Comparison of ENCODE assay signal across 16 cellular contexts in genomic region chr7:1586126-1586826, GRCh38. TPM values are rescaled to one million over a fixed set of nuclear protein-coding genes. Genes with fewer than 3 reads are reported as not detected.
"Had no signal": no experiment of that assay in that cellular context is flagged by ENCODE, and none has a peak within 500 bp of the region (broad histone marks: within the 10 kb centered on the region; RNA-seq: fewer than 3 reads in every experiment).

No MANE protein-coding gene starts in this region.

- H3K27ac ChIP-seq: cardiac muscle cell, foreskin keratinocyte, prostate gland, sigmoid colon, transverse colon had no signal

- H3K27ac Mint-ChIP-seq: activated B cell treated with CpG ODN at 0.5 μM for 24 hours; activated CD4-positive, alpha-beta T cell treated with anti-CD3 and anti-CD28 coated beads, Interleukin-2, amount 10 ng/mL, durations not matched to agents 24 days and 14 days; activated naive CD4-positive, alpha-beta T cell treated with anti-CD3 and anti-CD28 coated beads for 36 hours; naive thymus-derived CD8-positive, alpha-beta T cell had no signal

- H3K36me3 ChIP-seq: cardiac muscle cell, prostate gland, sigmoid colon, transverse colon had no signal

- DNase-seq: activated B cell treated with CpG ODN at 0.5 μM for 24 hours; activated CD4-positive, alpha-beta T cell treated with anti-CD3 and anti-CD28 coated beads, Interleukin-2, amount 10 ng/mL, durations not matched to agents 24 days and 14 days; activated CD8-positive, alpha-beta memory T cell treated with anti-CD3 and anti-CD28 coated beads for 24 hours; activated naive CD4-positive, alpha-beta T cell treated with anti-CD3 and anti-CD28 coated beads for 36 hours; foreskin keratinocyte; head of caudate nucleus; left colon; mucosa of descending colon; naive thymus-derived CD8-positive, alpha-beta T cell; nucleus accumbens; sigmoid colon; stimulated activated CD4-positive, alpha-beta T cell treated with anti-CD3 and anti-CD28 coated beads, Interleukin-2, amount 100 ng/mL, for 24 hours; stimulated activated naive CD4-positive, alpha-beta T cell; transverse colon had no signal

- H3K4me1 Mint-ChIP-seq: activated CD4-positive, alpha-beta T cell treated with anti-CD3 and anti-CD28 coated beads, Interleukin-2, amount 10 ng/mL, durations not matched to agents 24 days and 14 days had no signal

- H3K4me3 Mint-ChIP-seq: activated B cell treated with CpG ODN at 0.5 μM for 24 hours; activated CD4-positive, alpha-beta T cell treated with anti-CD3 and anti-CD28 coated beads, Interleukin-2, amount 10 ng/mL, durations not matched to agents 24 days and 14 days; activated naive CD4-positive, alpha-beta T cell treated with anti-CD3 and anti-CD28 coated beads for 36 hours; naive thymus-derived CD8-positive, alpha-beta T cell had no signal

- H3K9me3 Mint-ChIP-seq: activated B cell treated with CpG ODN at 0.5 μM for 24 hours had no signal

- H3K36me3 Mint-ChIP-seq: naive thymus-derived CD8-positive, alpha-beta T cell had no signal

- H3K4me1 ChIP-seq: foreskin keratinocyte, prostate gland, transverse colon had no signal

- ATAC-seq: foreskin keratinocyte; left colon; mucosa of descending colon; naive thymus-derived CD8-positive, alpha-beta T cell had no signal

- H3K9me3 ChIP-seq: prostate gland had no signal

- H3K4me3 ChIP-seq: cardiac muscle cell, mucosa of descending colon, prostate gland, sigmoid colon, transverse colon had no signal

RNA-seq across cellular contexts. Expression of gene TMEM184A, which starts 30.3 kb away (rescaled TPM):
- total RNA-seq: activated B cell treated with CpG ODN at 0.5 μM for 24 hours; activated CD4-positive, alpha-beta T cell treated with anti-CD3 and anti-CD28 coated beads, Interleukin-2, amount 10 ng/mL, durations not matched to agents 24 days and 14 days; naive thymus-derived CD8-positive, alpha-beta T cell had no signal
